In genomic region chr11:66409226-66409625, GRCh38 we compare ENCODE assay signal across 13 cellular contexts. TPM values are rescaled to one million over a fixed set of nuclear protein-coding genes. Genes with fewer than 3 reads are reported as not detected.
A peak's percentile ranks its signal among the peaks of the same experiment; 100 is the strongest.
DNase-seq lines count a peak whose midpoint lies in the region; ATAC-seq and TF ChIP-seq lines count a peak whose summit lies in the region.
"Had no signal": no experiment of that assay in that cellular context is flagged by ENCODE, and none has a peak within 500 bp of the region (broad histone marks: within the 10 kb centered on the region; RNA-seq: fewer than 3 reads in every experiment).

No MANE protein-coding gene starts in this region.

- no peaks in the 10 kb centered on the region for H3K9me3 Mint-ChIP-seq in central memory CD8-positive, alpha-beta T cell
- H3K9me3 Mint-ChIP-seq in neural progenitor cell, result no peaks in the 10 kb centered on the region
- no peaks in the 10 kb centered on the region for H3K9me3 Mint-ChIP-seq in activated T-cell treated with anti-CD3 and anti-CD28 coated beads, Interleukin-2, amount 50 U/mL, for 4 hours
- H3K9me3 Mint-ChIP-seq: naive thymus-derived CD8-positive, alpha-beta T cell; stimulated activated naive CD8-positive, alpha-beta T cell treated with anti-CD3 and anti-CD28 coated beads, Interleukin-15, amount 100 ng/mL, for 72 hours had no signal

- peaks cover 0 to 10% of the 10 kb centered on the region in 2 donors for H3K4me1 ChIP-seq in right atrium auricular region
- H3K4me1 ChIP-seq in neural progenitor cell, result peaks cover 9% of the 10 kb centered on the region
- H3K4me1 ChIP-seq in vagina, result peaks cover 10% of the 10 kb centered on the region

- peaks cover 60% of the 10 kb centered on the region for H3K27me3 Mint-ChIP-seq in central memory CD8-positive, alpha-beta T cell
- H3K27me3 Mint-ChIP-seq in neural progenitor cell (ENCODE audit: insufficient read depth, low read depth), result peaks cover 9% of the 10 kb centered on the region
- peaks cover 36% of the 10 kb centered on the region for H3K27me3 Mint-ChIP-seq in activated T-cell treated with anti-CD3 and anti-CD28 coated beads, Interleukin-2, amount 50 U/mL, for 4 hours (ENCODE audit: low read depth)

- peaks cover 4% of the 10 kb centered on the region for H4K20me1 ChIP-seq in neural progenitor cell (ENCODE audit: low read depth)

- TF ChIP-seq CTCF in right atrium auricular region (IDR thresholded peaks at IDR 0.05) (no peak), neural progenitor cell (IDR thresholded peaks at IDR 0.05) (no peak), vagina (IDR thresholded peaks at IDR 0.05) (no peak)

- DNase-seq in right atrium auricular region (ENCODE audit: low spot score), result no peak
- no peak for DNase-seq in cardiac septum (ENCODE audit: low spot score)
- no peak for DNase-seq in central memory CD8-positive, alpha-beta T cell (ENCODE audit: low spot score in 2 of 2)
- DNase-seq in neural progenitor cell (ENCODE audit: low spot score), result peak; percentile 27
- DNase-seq in vagina (ENCODE audit: extremely low spot score in 2 of 2), result no peak
- DNase-seq in activated T-cell treated with anti-CD3 and anti-CD28 coated beads, Interleukin-2, amount 50 U/mL, for 4 hours, result no peak
- DNase-seq in DMS 273 (lab: John Stamatoyannopoulos, UW; ENCODE audit: unreplicated experiment), result no peak
- no peak for DNase-seq in NCI-H1436 treated with DMSO at 0.1 percent for 48 hours (lab: John Stamatoyannopoulos, UW)
- DNase-seq: NCI-H187 treated with DMSO at 0.1 percent for 48 hours had no signal

- H3K4me3 ChIP-seq in right atrium auricular region (peak overlapping the region; percentile 41 to 53), neural progenitor cell (peak overlapping the region; percentile 58), vagina (peak overlapping the region; percentile 30 to 37)

- H3K79me2 ChIP-seq in neural progenitor cell (ENCODE audit: low read depth), result no peaks in the 10 kb centered on the region

- H3K4me1 Mint-ChIP-seq in central memory CD8-positive, alpha-beta T cell, result peaks cover 5% of the 10 kb centered on the region
- peaks cover 21% of the 10 kb centered on the region for H3K4me1 Mint-ChIP-seq in neural progenitor cell
- peaks cover 2% of the 10 kb centered on the region for H3K4me1 Mint-ChIP-seq in activated T-cell treated with anti-CD3 and anti-CD28 coated beads, Interleukin-2, amount 50 U/mL, for 4 hours (ENCODE audit: low read depth)

- TF ChIP-seq POLR2A in vagina (IDR thresholded peaks at IDR 0.05), result no peak

- no peak overlapping the region for H3K27ac Mint-ChIP-seq in central memory CD8-positive, alpha-beta T cell (ENCODE audit: low read depth)
- no peak overlapping the region for H3K27ac Mint-ChIP-seq in neural progenitor cell
- H3K27ac Mint-ChIP-seq: activated CD8-positive, alpha-beta memory T cell treated with anti-CD3 and anti-CD28 coated beads, Interleukin-2, amount 10 ng/mL, durations not matched to agents 7 days and 5 days had no signal

- no peaks in the 10 kb centered on the region for H3K9me3 ChIP-seq in right atrium auricular region
- H3K9me3 ChIP-seq in neural progenitor cell (ENCODE audit: low read depth), result no peaks in the 10 kb centered on the region
- no peaks in the 10 kb centered on the region for H3K9me3 ChIP-seq in vagina

- H3K9ac ChIP-seq in neural progenitor cell, result no peak overlapping the region

- peak overlapping the region; percentile 78 for H3K4me3 Mint-ChIP-seq in central memory CD8-positive, alpha-beta T cell
- H3K4me3 Mint-ChIP-seq in neural progenitor cell, result peak overlapping the region; percentile 41
- H3K4me3 Mint-ChIP-seq in activated T-cell treated with anti-CD3 and anti-CD28 coated beads, Interleukin-2, amount 50 U/mL, for 4 hours, result no peak overlapping the region

- no peaks in the 10 kb centered on the region for H3K27me3 ChIP-seq in right atrium auricular region
- peaks cover 26% of the 10 kb centered on the region for H3K27me3 ChIP-seq in neural progenitor cell
- no peaks in the 10 kb centered on the region for H3K27me3 ChIP-seq in vagina

- no peaks in the 10 kb centered on the region for H3F3A ChIP-seq in neural progenitor cell (ENCODE audit: low read depth)

- H3K36me3 ChIP-seq in right atrium auricular region, result no peaks in the 10 kb centered on the region
- H3K36me3 ChIP-seq in neural progenitor cell, result no peaks in the 10 kb centered on the region
- no peaks in the 10 kb centered on the region for H3K36me3 ChIP-seq in vagina

- peak overlapping the region; percentile 50 to 66 for H3K27ac ChIP-seq in right atrium auricular region
- no peak overlapping the region for H3K27ac ChIP-seq in neural progenitor cell
- H3K27ac ChIP-seq in vagina, result peak overlapping the region; percentile 70

- intact Hi-C loops in cardiac septum (cut with DNase I), result loop anchor here (2.0 to 5.0 kb wide), 2 partner anchors 30 to 268 kb away; partner anchors contain the start of genes MRPL11 and RBM4B
- intact Hi-C loops in vagina (cut with DNase I), result loop anchor here (10.0 kb wide), 1 partner anchor 276 kb away; no protein-coding TSS in a partner anchor

- no peak for ATAC-seq in central memory CD8-positive, alpha-beta T cell (replicated peaks; ENCODE audit: extremely low read depth, poor library complexity, severe bottlenecking)
- no peak for ATAC-seq in activated T-cell treated with anti-CD3 and anti-CD28 coated beads, Interleukin-2, amount 50 U/mL, for 4 hours

- peaks cover 3% of the 10 kb centered on the region for H3K36me3 Mint-ChIP-seq in central memory CD8-positive, alpha-beta T cell (ENCODE audit: insufficient read depth)
- no peaks in the 10 kb centered on the region for H3K36me3 Mint-ChIP-seq in neural progenitor cell
- no peaks in the 10 kb centered on the region for H3K36me3 Mint-ChIP-seq in activated T-cell treated with anti-CD3 and anti-CD28 coated beads, Interleukin-2, amount 50 U/mL, for 4 hours (ENCODE audit: insufficient read depth)
- H3K36me3 Mint-ChIP-seq: activated CD8-positive, alpha-beta memory T cell treated with anti-CD3 and anti-CD28 coated beads, Interleukin-2, amount 10 ng/mL, durations not matched to agents 7 days and 5 days; naive thymus-derived CD8-positive, alpha-beta T cell had no signal

- peak overlapping the region; percentile 83 for H3K4me2 ChIP-seq in neural progenitor cell

- H2AFZ ChIP-seq in neural progenitor cell (replicated peaks), result peak overlapping the region; percentile 30

RNA-seq across cellular contexts. Expression of gene NPAS4, which starts 11.6 kb away (rescaled TPM):
- under 1 TPM in 1 of 2 donors, not detected in 1; 0.19 TPM for total RNA-seq in right atrium auricular region
- not detected for total RNA-seq in cardiac septum
- 0.65 TPM in 1 of 2 replicates, not detected in the other for total RNA-seq in neural progenitor cell (ENCODE audit: low replicate concordance)
- total RNA-seq in vagina, result not detected
- not detected for total RNA-seq in activated T-cell treated with anti-CD3 and anti-CD28 coated beads, Interleukin-2, amount 50 U/mL, for 4 hours
- total RNA-seq: HepG2; naive thymus-derived CD8-positive, alpha-beta T cell had no signal

RNA-seq across cellular contexts. Expression of gene MRPL11, which starts 29.4 kb away (rescaled TPM):
- total RNA-seq in right atrium auricular region (10 to 100 TPM; 33.1 to 54.4 TPM), cardiac septum (40.3 TPM), neural progenitor cell (ENCODE audit: low replicate concordance) (82.0 and 131 TPM in 2 replicates), vagina (49.4 TPM)
- 100 to 1,000 TPM; 124 to 141 (median 129) TPM for total RNA-seq in activated T-cell treated with anti-CD3 and anti-CD28 coated beads, Interleukin-2, amount 50 U/mL, for 4 hours

RNA-seq across cellular contexts. Expression of gene SLC29A2, which starts 37.7 kb away (rescaled TPM):
- total RNA-seq in right atrium auricular region (10 to 100 TPM; 16.9 to 19.9 TPM), cardiac septum (8.8 TPM), neural progenitor cell (ENCODE audit: low replicate concordance) (6.9 and 15.3 TPM in 2 replicates), vagina (4.2 TPM)
- 10 to 100 TPM; 10.5 to 15.7 (median 11.4) TPM for total RNA-seq in activated T-cell treated with anti-CD3 and anti-CD28 coated beads, Interleukin-2, amount 50 U/mL, for 4 hours

RNA-seq across cellular contexts. Expression of gene PELI3, which starts 57.5 kb away (rescaled TPM):
- total RNA-seq in right atrium auricular region (10 to 100 TPM; 12.7 to 20.7 TPM), cardiac septum (7.7 TPM), neural progenitor cell (ENCODE audit: low replicate concordance) (2.7 and 9.1 TPM in 2 replicates), vagina (21.6 TPM)
- 1 to 10 TPM; 4.9 to 8.5 (median 7.8) TPM for total RNA-seq in activated T-cell treated with anti-CD3 and anti-CD28 coated beads, Interleukin-2, amount 50 U/mL, for 4 hours
